In the genomic region with DNA sequence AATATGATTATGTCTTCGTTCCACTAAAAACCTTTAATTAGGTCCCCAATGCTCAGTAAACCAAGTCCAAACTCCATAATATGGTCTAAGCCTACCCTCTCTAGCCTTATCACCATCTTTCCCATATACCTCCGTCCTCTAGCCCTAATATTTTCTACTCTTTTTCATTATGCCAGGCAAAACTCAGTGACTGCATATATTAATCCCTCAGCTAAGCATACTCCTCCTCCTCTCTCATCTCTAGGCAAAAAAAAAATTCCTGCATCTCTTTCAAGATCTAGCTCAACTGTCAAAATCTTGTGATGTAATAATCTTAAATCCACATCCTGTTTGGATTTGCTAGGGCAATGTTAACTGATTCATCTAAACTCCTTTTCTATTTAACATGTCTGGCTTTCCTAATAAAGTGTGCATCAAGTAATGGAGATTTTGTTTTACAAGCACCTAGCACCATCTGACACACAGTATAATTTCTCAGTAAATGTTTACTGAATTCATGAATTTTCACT, we compare ENCODE assay signal across 14 cellular contexts. TPM values are rescaled to one million over a fixed set of nuclear protein-coding genes. Genes with fewer than 3 reads are reported as not detected.
DNase-seq lines count a peak whose midpoint lies in the region; ATAC-seq and TF ChIP-seq lines count a peak whose summit lies in the region.
"Had no signal": no experiment of that assay in that cellular context is flagged by ENCODE, and none has a peak within 500 bp of the region (broad histone marks: within the 10 kb centered on the region; RNA-seq: fewer than 3 reads in every experiment).

No MANE protein-coding gene starts in this region.

- peaks cover 66% of the 10 kb centered on the region for H3K36me3 Mint-ChIP-seq in CD4-positive, alpha-beta T cell (ENCODE audit: low read depth)
- peaks cover 15% of the 10 kb centered on the region; the same call in 2 of the 3 replicates for H3K36me3 Mint-ChIP-seq in GM23338 (ENCODE audit: low read depth)
- peaks cover 22% of the 10 kb centered on the region for H3K36me3 Mint-ChIP-seq in WTC11

- H3K27me3 Mint-ChIP-seq in CD4-positive, alpha-beta T cell: no peaks in the 10 kb centered on the region
- H3K27me3 Mint-ChIP-seq in GM23338 (ENCODE audit: insufficient read depth, low read depth, poor library complexity) (peaks cover 4% of the 10 kb centered on the region), WTC11 (ENCODE audit: low read depth) (no peaks in the 10 kb centered on the region)

- peak overlapping the region; percentile 81 for H3K27ac ChIP-seq in CD4-positive, alpha-beta T cell (ENCODE audit: low read depth, low read length)
- peak overlapping the region; percentile 50; the same call in 1 of the 2 replicates for H3K27ac ChIP-seq in GM23338 (ENCODE audit: low read depth)
- H3K27ac ChIP-seq: hepatocyte had no signal

- no peaks in the 10 kb centered on the region for H3K27me3 ChIP-seq in CD4-positive, alpha-beta T cell (ENCODE audit: control insufficient read depth, insufficient read depth, low read length)
- no peaks in the 10 kb centered on the region for H3K27me3 ChIP-seq in GM23338 (ENCODE audit: insufficient read depth)
- H3K27me3 ChIP-seq: hepatocyte, thyroid gland had no signal

- no peak for ATAC-seq in CD4-positive, alpha-beta T cell (ENCODE audit: poor library complexity)
- ATAC-seq in GM23338: no peak
- no peak for ATAC-seq in WTC11
- ATAC-seq in GM21381 (IDR thresholded peaks at IDR 0.05; ENCODE audit: unreplicated experiment): no peak
- ATAC-seq in GM21786 (IDR thresholded peaks at IDR 0.05; ENCODE audit: unreplicated experiment): no peak

- H3K9me2 ChIP-seq in GM23338 (ENCODE audit: insufficient read depth): no peaks in the 10 kb centered on the region

- H3F3A ChIP-seq in GM23338 (replicated peaks; ENCODE audit: low read depth): 0 out of 2 replicates have a peak, but pooled peaks cover 3% of the 10 kb centered on the region

- no peaks in the 10 kb centered on the region for H3K9me3 Mint-ChIP-seq in CD4-positive, alpha-beta T cell
- H3K9me3 Mint-ChIP-seq in GM23338 (no peaks in the 10 kb centered on the region), WTC11 (0 out of 2 replicates have a peak, but pooled peaks cover 3% of the 10 kb centered on the region)

- H2AFZ ChIP-seq in GM23338: no peak overlapping the region
- H2AFZ ChIP-seq: hepatocyte had no signal

- H3K4me1 ChIP-seq in GM23338 (ENCODE audit: insufficient read depth): 0 out of 2 replicates have a peak, but pooled peaks cover 9% of the 10 kb centered on the region
- H3K4me1 ChIP-seq: thyroid gland had no signal

- peak overlapping the region; percentile 100 for H3K27ac Mint-ChIP-seq in CD4-positive, alpha-beta T cell
- H3K27ac Mint-ChIP-seq in GM23338 (no peak overlapping the region), WTC11 (peak overlapping the region; percentile 4)

- peaks cover 10% of the 10 kb centered on the region for H3K36me3 ChIP-seq in GM23338 (ENCODE audit: insufficient read depth)

- H3K79me2 ChIP-seq in GM23338 (replicated peaks; ENCODE audit: insufficient read depth): no peaks in the 10 kb centered on the region; the same call in 1 of the 2 replicates
- H3K79me2 ChIP-seq: hepatocyte had no signal

- H3K4me3 ChIP-seq in GM23338 (no peak overlapping the region), fibroblast of villous mesenchyme (ENCODE audit: low read depth, low read length) (no peak overlapping the region)
- H3K4me3 ChIP-seq: hepatocyte, thyroid gland had no signal

- peaks cover 52% of the 10 kb centered on the region for H3K4me1 Mint-ChIP-seq in CD4-positive, alpha-beta T cell (ENCODE audit: low read depth)
- peaks cover 7% of the 10 kb centered on the region; the same call in 2 of the 3 replicates for H3K4me1 Mint-ChIP-seq in GM23338
- peaks cover 9% of the 10 kb centered on the region for H3K4me1 Mint-ChIP-seq in WTC11

- intact Hi-C loops in CD4-positive, alpha-beta T cell (cut with DNase I, micrococcal nuclease): loop anchor here (1.0 to 10.0 kb wide), 6 partner anchors 21 to 546 kb away; partner anchors contain the start of genes TUT4 (in 2 of the 2), CC2D1B (in 1 of the 2), NRDC (in 1 of the 2) and ORC1 (in 1 of the 2)

- TF ChIP-seq CTCF in CD4-positive, alpha-beta T cell (IDR thresholded peaks at IDR 0.05): no peak
- no peak for TF ChIP-seq CTCF in GM23338 (conservative IDR thresholded peaks at IDR 0.05; ENCODE audit: low read depth in 2 of 2)
- no peak for TF ChIP-seq CTCF in WTC11 (IDR thresholded peaks at IDR 0.05)
- no peak for TF ChIP-seq CTCF in fibroblast of villous mesenchyme (IDR thresholded peaks at IDR 0.05; ENCODE audit: insufficient read depth, low read depth, low read length)

- H4K20me1 ChIP-seq in GM23338 (replicated peaks; ENCODE audit: insufficient read depth): 0 out of 2 replicates have a peak, but pooled peaks cover 1% of the 10 kb centered on the region

- H3K4me3 Mint-ChIP-seq in CD4-positive, alpha-beta T cell: peak overlapping the region; percentile 53
- no peak overlapping the region for H3K4me3 Mint-ChIP-seq in GM23338
- H3K4me3 Mint-ChIP-seq in WTC11: no peak overlapping the region

- no peaks in the 10 kb centered on the region for H3K9me3 ChIP-seq in CD4-positive, alpha-beta T cell (ENCODE audit: control insufficient read depth, low read length)
- H3K9me3 ChIP-seq: thyroid gland had no signal

- CTCF ChIA-PET in CD4-positive, alpha-beta T cell (lab: Charles Lee): interaction anchor here (1.1 to 4.8 kb wide), 4 partner anchors 20 to 261 kb away, joined by 3 to 35 read pairs (median 6); partner anchors contain the start of genes ORC1 and PRPF38A
- CTCF ChIA-PET in WTC11 (lab: Charles Lee): no interaction called here

- DNase-seq in CD4-positive, alpha-beta T cell: no peak
- no peak for DNase-seq in GM23338 (ENCODE audit: low spot score)
- DNase-seq in WTC11 (ENCODE audit: low spot score): no peak
- DNase-seq in fibroblast of villous mesenchyme (ENCODE audit: low read depth): peak; percentile 59
- DNase-seq in cortex of kidney (lab: John Stamatoyannopoulos, UW): no peak
- no peak for DNase-seq in activated gamma-delta T cell treated with Interleukin-2 at 50 U/mL for 16 hours
- DNase-seq: GOT3, left ventricle myocardium superior, NCI-H1930, SW 1271, thyroid gland had no signal

- POLR2A ChIA-PET in CD4-positive, alpha-beta T cell (lab: Charles Lee): interaction anchor here (1.0 to 2.3 kb wide), 11 partner anchors 8 to 1520 kb away, joined by 3 to 72 read pairs (median 6); partner anchors contain the start of genes CC2D1B, IFT25, ORC1 and PRPF38A
- POLR2A ChIA-PET in WTC11 (lab: Charles Lee): no interaction called here

- no peak overlapping the region for H3K4me2 ChIP-seq in GM23338
- H3K4me2 ChIP-seq: hepatocyte had no signal

TF ChIP-seq in GM23338, 12 proteins besides CTCF, POLR2A, EP300 and RAD21 (continues in another document):
- no peak for TF ChIP-seq POLR2AphosphoS5 (IDR thresholded peaks at IDR 0.05; ENCODE audit: low read depth)

TF ChIP-seq in WTC11, 78 proteins besides CTCF, POLR2A, EP300 and RAD21 (continues in another document):
- TF ChIP-seq ZNF219 (CRISPR knock-in tag; IDR thresholded peaks at IDR 0.05; ENCODE audit: borderline replicate concordance) (no peak), CBFB (CRISPR knock-in tag; IDR thresholded peaks at IDR 0.05; ENCODE audit: low read depth) (no peak), ETV6 (CRISPR knock-in tag; IDR thresholded peaks at IDR 0.05) (no peak)
- TF ChIP-seq, protein P1, sequence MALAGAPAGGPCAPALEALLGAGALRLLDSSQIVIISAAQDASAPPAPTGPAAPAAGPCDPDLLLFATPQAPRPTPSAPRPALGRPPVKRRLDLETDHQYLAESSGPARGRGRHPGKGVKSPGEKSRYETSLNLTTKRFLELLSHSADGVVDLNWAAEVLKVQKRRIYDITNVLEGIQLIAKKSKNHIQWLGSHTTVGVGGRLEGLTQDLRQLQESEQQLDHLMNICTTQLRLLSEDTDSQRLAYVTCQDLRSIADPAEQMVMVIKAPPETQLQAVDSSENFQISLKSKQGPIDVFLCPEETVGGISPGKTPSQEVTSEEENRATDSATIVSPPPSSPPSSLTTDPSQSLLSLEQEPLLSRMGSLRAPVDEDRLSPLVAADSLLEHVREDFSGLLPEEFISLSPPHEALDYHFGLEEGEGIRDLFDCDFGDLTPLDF (CRISPR knock-in tag; IDR thresholded peaks at IDR 0.05): no peak
- TF ChIP-seq, protein P2, sequence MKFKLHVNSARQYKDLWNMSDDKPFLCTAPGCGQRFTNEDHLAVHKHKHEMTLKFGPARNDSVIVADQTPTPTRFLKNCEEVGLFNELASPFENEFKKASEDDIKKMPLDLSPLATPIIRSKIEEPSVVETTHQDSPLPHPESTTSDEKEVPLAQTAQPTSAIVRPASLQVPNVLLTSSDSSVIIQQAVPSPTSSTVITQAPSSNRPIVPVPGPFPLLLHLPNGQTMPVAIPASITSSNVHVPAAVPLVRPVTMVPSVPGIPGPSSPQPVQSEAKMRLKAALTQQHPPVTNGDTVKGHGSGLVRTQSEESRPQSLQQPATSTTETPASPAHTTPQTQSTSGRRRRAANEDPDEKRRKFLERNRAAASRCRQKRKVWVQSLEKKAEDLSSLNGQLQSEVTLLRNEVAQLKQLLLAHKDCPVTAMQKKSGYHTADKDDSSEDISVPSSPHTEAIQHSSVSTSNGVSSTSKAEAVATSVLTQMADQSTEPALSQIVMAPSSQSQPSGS (CRISPR knock-in tag; IDR thresholded peaks at IDR 0.05; ENCODE audit: borderline replicate concordance, low read depth): no peak

RNA-seq across cellular contexts. Expression of gene PRPF38A, which starts 20.4 kb away (rescaled TPM):
- 10 to 100 TPM; 56.2 to 63.6 TPM for total RNA-seq in CD4-positive, alpha-beta T cell
- 24.8 and 29.6 TPM in 2 replicates for total RNA-seq in GM23338 (2014; rRNA removed; shearing (Covaris generic))
- polyA plus RNA-seq in GM23338 (2016; fragmentation: Nextera tagmentation; extraction: Ambion mirVana): 33.7 and 40.3 TPM in 2 replicates
- total RNA-seq in WTC11 (2021) (59.6 to 62.4 TPM (median 59.7 TPM) in 3 replicates), fibroblast of villous mesenchyme (6.8 and 12.5 TPM in 2 replicates)

RNA-seq across cellular contexts. Expression of gene ORC1, which starts 20.6 kb away (rescaled TPM):
- total RNA-seq in CD4-positive, alpha-beta T cell: 1 to 10 TPM; 1.1 to 1.3 TPM
- total RNA-seq in GM23338 (2014; rRNA removed; shearing (Covaris generic)): 54.4 and 55.0 TPM in 2 replicates
- polyA plus RNA-seq in GM23338 (2016; fragmentation: Nextera tagmentation; extraction: Ambion mirVana): 13.0 and 15.1 TPM in 2 replicates
- total RNA-seq in WTC11 (2021) (33.6 to 45.2 TPM (median 34.0 TPM) in 3 replicates), fibroblast of villous mesenchyme (4.8 and 5.2 TPM in 2 replicates)

RNA-seq across cellular contexts. Expression of gene CC2D1B, which starts 58.8 kb away (rescaled TPM):
- 10 to 100 TPM; 46.5 to 47.5 TPM for total RNA-seq in CD4-positive, alpha-beta T cell
- total RNA-seq in GM23338 (2014; rRNA removed; shearing (Covaris generic)): 11.3 and 13.1 TPM in 2 replicates
- 5.7 and 6.0 TPM in 2 replicates for polyA plus RNA-seq in GM23338 (2016; fragmentation: Nextera tagmentation; extraction: Ambion mirVana)
- total RNA-seq in WTC11 (2021) (12.8 to 22.6 TPM (median 14.9 TPM) in 3 replicates), fibroblast of villous mesenchyme (36.4 and 36.7 TPM in 2 replicates)
